2 cellular contexts compared by ENCODE assay signal in the genomic region with DNA sequence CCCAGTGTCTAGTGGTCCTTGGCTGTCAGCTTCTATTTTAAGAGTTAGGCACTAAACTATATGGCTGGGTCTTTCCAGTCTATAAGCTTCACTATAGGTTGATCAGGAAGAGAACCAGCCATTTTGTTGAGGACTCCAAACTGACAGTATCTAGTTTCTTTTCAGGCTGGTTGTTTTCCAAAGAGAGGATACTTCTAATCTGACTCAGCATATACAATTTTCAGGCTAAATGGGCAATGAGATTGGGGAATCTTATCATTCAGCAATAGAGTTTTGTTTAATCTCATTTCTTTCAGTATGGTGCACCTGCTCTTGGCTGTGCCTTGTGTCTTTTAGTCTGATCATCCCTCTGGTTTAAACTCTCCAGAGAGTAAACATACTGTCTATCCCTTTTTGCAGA.
TF ChIP-seq lines count a peak whose summit lies in the region.

No MANE protein-coding gene starts in this region.

TF ChIP-seq in HepG2, 621 proteins besides CTCF, POLR2A, EP300 and RAD21:
- TF ChIP-seq MAFK (conservative IDR thresholded peaks at IDR 0.05 in 1 of 2, IDR thresholded peaks at IDR 0.05 in 1 of 2; ENCODE audit: low read length in 2 of 2): peak; percentile 24 to 65; a peak in 3 of 4 replicates
- TF ChIP-seq HOXA9 (CRISPR knock-in tag; IDR thresholded peaks at IDR 0.05; ENCODE audit: borderline replicate concordance): no peak
TF ChIP-seq in HepG2: peak in this region for 1.

TF ChIP-seq in K562, 482 proteins besides CTCF, POLR2A, EP300 and RAD21:
- TF ChIP-seq MXD1 (CRISPR knock-in tag; IDR thresholded peaks at IDR 0.05; ENCODE audit: borderline replicate concordance, poor library complexity, severe bottlenecking): no peak
- no peak for TF ChIP-seq TGIF2 (CRISPR knock-in tag; IDR thresholded peaks at IDR 0.05)
- no peak for TF ChIP-seq NFE2 (IDR thresholded peaks at IDR 0.05; ENCODE audit: low read depth)
- TF ChIP-seq ZNF316 (IDR thresholded peaks at IDR 0.05): peak; percentile 54; the same call in 1 of the 2 replicates
- no peak for TF ChIP-seq CREB3 (tag; conservative IDR thresholded peaks at IDR 0.05; ENCODE audit: low read depth)
- no peak for TF ChIP-seq ZFP36 (IDR thresholded peaks at IDR 0.05; ENCODE audit: low read depth, low read length, partially characterized antibody)
- no peak for TF ChIP-seq CEBPZ (IDR thresholded peaks at IDR 0.05; ENCODE audit: borderline replicate concordance, low read depth, low read length)
- no peak for TF ChIP-seq U2AF2 (optimal IDR thresholded peaks at IDR 0.05; ENCODE audit: low read depth, low read length)
- no peak for TF ChIP-seq ZNF584 (CRISPR knock-in tag; IDR thresholded peaks at IDR 0.05; ENCODE audit: low read depth)
- no peak for TF ChIP-seq ZHX1 (conservative IDR thresholded peaks at IDR 0.05; ENCODE audit: low read length)
- no peak for TF ChIP-seq NCOA4 (IDR thresholded peaks at IDR 0.05; ENCODE audit: partially characterized antibody)
- peak; percentile 31 for TF ChIP-seq MAFG (tag; conservative IDR thresholded peaks at IDR 0.05)
- no peak for TF ChIP-seq ARID3B (CRISPR knock-in tag; IDR thresholded peaks at IDR 0.05; ENCODE audit: borderline replicate concordance)
- TF ChIP-seq ZBTB9 (CRISPR knock-in tag; IDR thresholded peaks at IDR 0.05): no peak
- no peak for TF ChIP-seq ZNF586 (CRISPR knock-in tag; conservative IDR thresholded peaks at IDR 0.05)
- no peak for TF ChIP-seq THRAP3 (IDR thresholded peaks at IDR 0.05; ENCODE audit: borderline replicate concordance)
- TF ChIP-seq C11orf30 (IDR thresholded peaks at IDR 0.05; ENCODE audit: low read depth): peak; percentile 20; the same call in 1 of the 2 replicates
TF ChIP-seq in K562: peak in this region for 3.
